ENCODE assay signal across 16 cellular contexts in the genomic region with DNA sequence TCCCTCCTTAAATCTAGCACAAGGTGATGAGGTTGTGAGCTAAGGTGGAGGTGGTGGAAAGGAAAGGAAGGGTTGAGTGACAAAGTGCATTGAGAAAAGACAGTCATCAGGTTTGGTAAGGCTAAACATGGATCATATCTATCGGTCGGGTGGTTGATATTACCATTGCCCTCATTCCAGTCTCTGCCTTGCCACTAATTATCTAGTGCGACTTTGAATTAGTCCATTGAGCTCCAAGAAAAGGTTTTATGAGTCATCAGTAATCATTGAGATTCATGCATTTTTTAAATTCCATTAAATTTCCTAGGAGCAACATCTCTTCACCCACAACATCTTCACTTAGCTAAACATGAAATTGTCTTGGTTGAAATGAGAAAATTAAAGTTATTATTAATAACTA.
"Had no signal": no experiment of that assay in that cellular context is flagged by ENCODE, and none has a peak within 500 bp of the region (broad histone marks: within the 10 kb centered on the region; RNA-seq: fewer than 3 reads in every experiment).

No MANE protein-coding gene starts in this region.

- H3K27me3 ChIP-seq: gastrocnemius medialis, pancreas, thyroid gland, uterus had no signal

- H3K4me3 Mint-ChIP-seq: activated CD4-positive, alpha-beta T cell treated with anti-CD3 and anti-CD28 coated beads, Interleukin-2, amount 10 ng/mL, durations not matched to agents 7 days and 5 days; T-helper 17 cell had no signal

- H3K4me1 Mint-ChIP-seq: activated CD4-positive, alpha-beta T cell treated with anti-CD3 and anti-CD28 coated beads, Interleukin-2, amount 10 ng/mL, durations not matched to agents 7 days and 5 days had no signal

- H3K4me3 ChIP-seq: coronary artery, gastrocnemius medialis, pancreas, smooth muscle cell, thyroid gland, uterus had no signal

- H3K27ac Mint-ChIP-seq: activated CD4-positive, alpha-beta T cell treated with anti-CD3 and anti-CD28 coated beads, Interleukin-2, amount 10 ng/mL, durations not matched to agents 7 days and 5 days; T-helper 17 cell had no signal

- H3K4me2 ChIP-seq: smooth muscle cell had no signal

- H3K27ac ChIP-seq: coronary artery, gastrocnemius medialis, pancreas, thyroid gland, uterus had no signal

- DNase-seq: activated CD4-positive, alpha-beta T cell treated with anti-CD3 and anti-CD28 coated beads, Interleukin-2, amount 10 ng/mL, durations not matched to agents 7 days and 5 days; activated CD4-positive, CD25-positive, alpha-beta regulatory T cell; activated gamma-delta T cell; activated T-cell treated with anti-CD3 and anti-CD28 coated beads, Interleukin-2, amount 50 U/mL, for 1 hour; caudate nucleus; effector CD4-positive, alpha-beta T cell; gastrocnemius medialis; islet precursor cell; left ventricle myocardium superior; pancreas; right cardiac atrium; T-helper 17 cell; thyroid gland; uterus had no signal

- H3K9me3 ChIP-seq: gastrocnemius medialis, pancreas, thyroid gland, uterus had no signal

- H3K4me1 ChIP-seq: gastrocnemius medialis, pancreas, thyroid gland, uterus had no signal

- H3K36me3 ChIP-seq: gastrocnemius medialis, pancreas, thyroid gland, uterus had no signal

- ATAC-seq: gastrocnemius medialis, left ventricle myocardium superior, pancreas, right cardiac atrium, T-helper 17 cell had no signal
